In the genomic region with DNA sequence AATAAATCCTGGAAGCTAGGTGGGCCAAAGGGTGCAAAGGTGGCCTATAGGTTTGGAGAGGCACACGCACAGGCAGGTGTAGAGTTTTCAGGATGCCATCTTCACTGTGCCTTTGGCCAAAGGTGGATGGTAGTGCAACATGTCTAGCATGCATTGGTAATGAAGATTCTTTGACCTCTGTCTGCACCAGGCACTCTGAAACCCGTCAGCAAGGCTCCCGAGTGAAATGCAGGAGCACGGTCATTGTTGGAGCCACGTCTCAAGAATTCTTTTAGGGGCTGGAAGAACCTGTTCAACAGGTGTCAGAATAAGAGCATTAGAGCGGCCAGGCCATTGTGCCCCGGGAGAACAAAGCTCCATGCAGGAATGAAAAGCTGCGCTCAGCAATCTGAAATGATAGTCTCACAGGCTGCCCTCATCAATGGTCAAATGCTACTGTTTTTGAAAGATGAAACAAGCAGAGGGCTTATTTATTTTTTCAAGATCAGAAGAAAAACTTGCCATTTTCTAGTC, we compare ENCODE assay signal across 19 cellular contexts. TPM values are rescaled to one million over a fixed set of nuclear protein-coding genes. Genes with fewer than 3 reads are reported as not detected.
DNase-seq lines count a peak whose midpoint lies in the region; ATAC-seq and TF ChIP-seq lines count a peak whose summit lies in the region.
"Had no signal": no experiment of that assay in that cellular context is flagged by ENCODE, and none has a peak within 500 bp of the region (broad histone marks: within the 10 kb centered on the region; RNA-seq: fewer than 3 reads in every experiment).

No MANE protein-coding gene starts in this region.

- H3K4me1 ChIP-seq in PC-3 (ENCODE audit: insufficient read depth, low read length) (peaks cover 9% of the 10 kb centered on the region), prostate gland (replicated peaks) (no peaks in the 10 kb centered on the region)
- H3K4me1 ChIP-seq: sigmoid colon had no signal

- H3K36me3 ChIP-seq in PC-3 (ENCODE audit: low read depth, low read length) (no peaks in the 10 kb centered on the region), prostate gland (no peaks in the 10 kb centered on the region), WERI-Rb-1 (peaks cover 13% of the 10 kb centered on the region)
- H3K36me3 ChIP-seq: sigmoid colon had no signal

- whole genome bisulfite sequencing in prostate gland = 60% methylated on average over 8 of the region's 8 CpGs

- no peak overlapping the region for H3K9ac ChIP-seq in PC-3 (ENCODE audit: low read length)
- H3K9ac ChIP-seq: BLaER1 had no signal

- no TSS peak for BruUV-seq in PC-3 (replicated peaks; lab: Mats Ljungman, UMichigan)

- POLR2A ChIA-PET in PC-3 (lab: Charles Lee; ENCODE audit: unreplicated experiment) = no interaction called here

- CTCF ChIA-PET in PC-3 (lab: Charles Lee) = no interaction called here

- no peak for ATAC-seq in PC-3
- ATAC-seq in GM18870 (IDR thresholded peaks at IDR 0.05; ENCODE audit: unreplicated experiment) = no peak
- ATAC-seq: activated CD4-positive, alpha-beta T cell treated with anti-CD3 and anti-CD28 coated beads for 36 hours; body of pancreas; HepG2; Right ventricle myocardium inferior; T-helper 17 cell had no signal

- H3K4me3 ChIP-seq in PC-3 (ENCODE audit: low read length) = no peak overlapping the region
- H3K4me3 ChIP-seq in prostate gland = no peak overlapping the region
- no peak overlapping the region for H3K4me3 ChIP-seq in WERI-Rb-1 (ENCODE audit: low read depth, low read length)
- H3K4me3 ChIP-seq: BLaER1, body of pancreas, sigmoid colon had no signal

- H2AFZ ChIP-seq in PC-3 (ENCODE audit: low read length) = peak overlapping the region; percentile 9; the same call in 1 of the 2 replicates

- DNase-seq in HPDE6-E6E7 (ENCODE audit: extremely low spot score) (peak; percentile 48), PC-3 (peak; percentile 75), iPS-NIHi11 (ENCODE audit: low spot score) (peak; percentile 62), prostate gland (ENCODE audit: low spot score) (peak; percentile 67), WERI-Rb-1 (no peak), EL (no peak)
- DNase-seq: activated CD4-positive, alpha-beta T cell treated with anti-CD3 and anti-CD28 coated beads for 36 hours; hippocampal formation; NCI-H1092; NK-92 treated with Interleukin-12 subunit alpha and Interleukin-12 subunit beta, amount 100 ng/mL, for 24 hours; sigmoid colon; stimulated activated CD4-positive, alpha-beta T cell treated with anti-CD3 and anti-CD28 coated beads, Interleukin-2, amount 100 ng/mL, for 48 hours; stimulated activated CD8-positive, alpha-beta memory T cell treated with anti-CD3 and anti-CD28 coated beads, Interleukin-4, amount 100 ng/mL, for 48 hours; T-helper 17 cell had no signal

- intact Hi-C loops in PC-3 (cut with micrococcal nuclease) = no loop called here
- intact Hi-C loops in prostate gland (cut with DNase I) = no loop called here

- H3F3A ChIP-seq in PC-3 (ENCODE audit: low read length, unreplicated experiment) = no peaks in the 10 kb centered on the region

- no peak overlapping the region for H3K27ac ChIP-seq in PC-3 (ENCODE audit: low read length)
- no peak overlapping the region for H3K27ac ChIP-seq in prostate gland
- H3K27ac ChIP-seq in WERI-Rb-1 = no peak overlapping the region
- H3K27ac ChIP-seq: BLaER1, body of pancreas, sigmoid colon had no signal

- H3K79me2 ChIP-seq in PC-3 (ENCODE audit: low read length) = no peaks in the 10 kb centered on the region

- TF ChIP-seq CTCF in PC-3 (conservative IDR thresholded peaks at IDR 0.05; ENCODE audit: low read depth, low read length) = no peak
- no peak for TF ChIP-seq CTCF in prostate gland (IDR thresholded peaks at IDR 0.05)
- TF ChIP-seq CTCF in WERI-Rb-1 (IDR thresholded peaks at IDR 0.05; ENCODE audit: low read depth, low read length) = no peak

- H3K4me2 ChIP-seq in PC-3 (ENCODE audit: low read length) = peak overlapping the region; percentile 25
- H3K4me2 ChIP-seq: BLaER1 had no signal

- H3K9me2 ChIP-seq in PC-3 (replicated peaks; ENCODE audit: low read length) = no peaks in the 10 kb centered on the region

- H4K20me1 ChIP-seq in PC-3 (ENCODE audit: low read length) = no peaks in the 10 kb centered on the region
- H4K20me1 ChIP-seq: BLaER1 had no signal

- no peak for TF ChIP-seq POLR2A in prostate gland (IDR thresholded peaks at IDR 0.05)

- no peaks in the 10 kb centered on the region for H3K9me3 ChIP-seq in PC-3 (ENCODE audit: low read length)
- H3K9me3 ChIP-seq in prostate gland = no peaks in the 10 kb centered on the region
- H3K9me3 ChIP-seq in WERI-Rb-1 (ENCODE audit: severe bottlenecking) = no peaks in the 10 kb centered on the region
- H3K9me3 ChIP-seq: body of pancreas, sigmoid colon had no signal

- no peaks in the 10 kb centered on the region for H3K27me3 ChIP-seq in PC-3 (ENCODE audit: low read length)
- H3K27me3 ChIP-seq in prostate gland (replicated peaks; ENCODE audit: insufficient read depth) = no peaks in the 10 kb centered on the region
- no peaks in the 10 kb centered on the region for H3K27me3 ChIP-seq in WERI-Rb-1 (ENCODE audit: insufficient read depth, low read depth, severe bottlenecking)
- H3K27me3 ChIP-seq: BLaER1, body of pancreas, sigmoid colon had no signal

RNA-seq across cellular contexts. Expression of a gene that starts 40.2 kb away (rescaled TPM):
- total RNA-seq in PC-3 (2014; rRNA removed) (29.9 and 36.3 TPM in 2 replicates), prostate gland (10 to 100 TPM; 25.4 to 86.3 TPM)

Comparison
In these comparisons a context has a peak if more than half of its experiments do, and no peak if none do; other contexts are left out.
1. DNase-seq: peak in HPDE6-E6E7 (single experiment), PC-3 (single experiment), iPS-NIHi11 (single experiment) and prostate gland (single experiment); none in WERI-Rb-1 (single experiment) and EL (single experiment).